Comparison of ENCODE assay signal across 8 cellular contexts in the genomic region with DNA sequence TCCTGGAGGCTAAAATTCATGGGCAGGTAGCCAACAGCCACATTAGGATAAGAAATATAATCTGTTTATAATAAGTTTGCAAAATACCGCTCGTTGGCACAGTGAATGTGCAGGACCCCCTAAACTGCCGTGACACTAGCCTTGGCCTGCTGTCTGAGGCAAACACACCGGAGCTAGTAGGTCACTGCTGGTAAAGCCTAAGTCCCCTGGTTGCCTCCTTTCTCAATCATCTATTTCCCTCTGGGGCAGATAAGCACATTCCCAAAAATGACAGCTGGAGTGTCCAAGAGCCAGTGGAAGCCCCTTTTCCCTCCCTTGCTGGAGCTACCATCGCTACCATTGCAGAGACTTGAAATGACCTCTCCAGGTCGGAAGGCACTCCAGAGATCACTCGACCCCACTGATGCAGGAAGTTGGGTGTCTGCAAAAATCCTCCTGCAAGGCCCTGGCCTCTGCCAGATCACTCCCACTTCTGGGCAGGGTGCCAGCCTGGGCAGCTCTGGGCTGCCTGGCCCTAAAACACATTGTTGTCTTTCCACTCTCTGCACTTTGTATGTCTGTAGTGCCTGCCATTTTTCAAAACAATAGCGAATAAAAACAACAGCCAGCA.
DNase-seq lines count a peak whose midpoint lies in the region; ATAC-seq, FAIRE-seq and TF ChIP-seq lines count a peak whose summit lies in the region.
"Not testable (repeated sequence)": the region's sequence is repeated elsewhere in the genome, so short reads cannot be mapped to it uniquely, and the experiment has no call there.

No MANE protein-coding gene starts in this region.

- not testable (repeated sequence) for H3K27me3 ChIP-seq in PC-3 (ENCODE audit: low read length); K562 (ENCODE audit: control insufficient read depth in 2 of 2, insufficient read depth in 2 of 2, low read length in 2 of 2); heart right ventricle; lower lobe of right lung (ENCODE audit: low read depth)

- TF ChIP-seq POLR2A in K562 (conservative IDR thresholded peaks at IDR 0.05), result not testable (repeated sequence)

- not testable (repeated sequence) for H2AFZ ChIP-seq in PC-3 (ENCODE audit: low read length); K562 (ENCODE audit: low read depth, low read length)

- not testable (repeated sequence) for TF ChIP-seq EP300 in K562 (IDR thresholded peaks at IDR 0.05; ENCODE audit: low read length)

- H3K79me2 ChIP-seq in PC-3 (ENCODE audit: low read length); K562 (ENCODE audit: control insufficient read depth, insufficient read depth, low read length): not testable (repeated sequence)

- in situ Hi-C loops in K562 (cut with MboI), result not testable (repeated sequence)

- H3K27ac ChIP-seq in PC-3 (ENCODE audit: low read length); K562 (ENCODE audit: extremely low read depth, low read depth, low read length); lower lobe of right lung: not testable (repeated sequence)
- H3K27ac ChIP-seq in heart right ventricle, result peak overlapping the region in 1 of 10 donors; percentile 41

- H4K20me1 ChIP-seq in PC-3 (ENCODE audit: low read length); K562 (replicated peaks; ENCODE audit: control insufficient read depth, insufficient read depth, low read length): not testable (repeated sequence)

- not testable (repeated sequence) for H3K9ac ChIP-seq in PC-3 (ENCODE audit: low read length); K562 (ENCODE audit: insufficient read depth in 1 of 2, low read depth in 2 of 2, low read length in 2 of 2)

- TF ChIP-seq RAD21 in K562 (CRISPR knock-in tag; conservative IDR thresholded peaks at IDR 0.05 in 1 of 2, IDR thresholded peaks at IDR 0.05 in 1 of 2), result not testable (repeated sequence)

- CTCF ChIA-PET in PC-3 (lab: Charles Lee); K562 (lab: Yijun Ruan, JAX; ENCODE audit: low intra/inter-chr PET ratio): not testable (repeated sequence)

- not testable (repeated sequence) for H3K4me3 ChIP-seq in PC-3 (ENCODE audit: low read length); K562; heart right ventricle; lower lobe of right lung

- H3K4me2 ChIP-seq in PC-3 (ENCODE audit: low read length); K562 (ENCODE audit: insufficient read depth, low read length): not testable (repeated sequence)

- DNase-seq in H4 (ENCODE audit: low spot score) (peak; percentile 7), heart right ventricle (peak; percentile 75 to 83), lower lobe of right lung (peak; percentile 87), renal cortical epithelial cell (ENCODE audit: low read depth) (peak; percentile 56), ureter (ENCODE audit: low spot score) (peak; percentile 90)
- DNase-seq in PC-3; K562 (ENCODE audit: extremely low read depth in 1 of 4, low spot score in 3 of 4): not testable (repeated sequence)

- TF ChIP-seq CTCF in PC-3 (conservative IDR thresholded peaks at IDR 0.05; ENCODE audit: low read depth, low read length); K562 (IDR thresholded peaks at IDR 0.05 in 2 of 3, conservative IDR thresholded peaks at IDR 0.05 in 1 of 3; ENCODE audit: insufficient read depth in 2 of 3, low read depth in 1 of 3, low read length in 3 of 3); heart right ventricle (IDR thresholded peaks at IDR 0.05); lower lobe of right lung (IDR thresholded peaks at IDR 0.05): not testable (repeated sequence)

- not testable (repeated sequence) for H3K36me3 ChIP-seq in PC-3 (ENCODE audit: low read depth, low read length); K562 (ENCODE audit: control insufficient read depth, insufficient read depth, low read length); heart right ventricle; lower lobe of right lung

- not testable (repeated sequence) for H3K9me1 ChIP-seq in K562 (ENCODE audit: control insufficient read depth, insufficient read depth, low read length)

- not testable (repeated sequence) for H3K4me1 ChIP-seq in PC-3 (ENCODE audit: insufficient read depth, low read length); K562 (replicated peaks in 1 of 2; ENCODE audit: control insufficient read depth in 2 of 2, insufficient read depth in 2 of 2, low read length in 2 of 2); lower lobe of right lung
- peaks cover 0 to 19% (median 5%) of the 10 kb centered on the region in 9 donors for H3K4me1 ChIP-seq in heart right ventricle

- not testable (repeated sequence) for H3F3A ChIP-seq in PC-3 (ENCODE audit: low read length, unreplicated experiment)

- ATAC-seq in PC-3, result peak; percentile 98
- ATAC-seq in K562, result peak; percentile 56
- ATAC-seq in esophagus mucosa, result peak; percentile 94
- ATAC-seq in heart right ventricle, result peak; percentile 80 to 89 (median 88)
- peak; percentile 88 to 91 for ATAC-seq in lower lobe of right lung

- H3K9me3 ChIP-seq in PC-3 (ENCODE audit: low read length); K562 (replicated peaks; ENCODE audit: control insufficient read depth, insufficient read depth, low read depth, low read length); lower lobe of right lung: not testable (repeated sequence)
- peaks cover 0 to 16% (median 0%) of the 10 kb centered on the region in 11 donors for H3K9me3 ChIP-seq in heart right ventricle

- intact Hi-C loops in PC-3 (cut with micrococcal nuclease); K562 (cut with micrococcal nuclease); heart right ventricle (cut with DNase I); lower lobe of right lung (cut with DNase I): not testable (repeated sequence)

- not testable (repeated sequence) for FAIRE-seq in K562 (lab: Jason Lieb, UNC)

- POLR2A ChIA-PET in PC-3 (lab: Charles Lee; ENCODE audit: unreplicated experiment); K562 (lab: Yijun Ruan, JAX): not testable (repeated sequence)

- BruUV-seq in PC-3 (replicated peaks; lab: Mats Ljungman, UMichigan); K562 (replicated peaks; lab: Mats Ljungman, UMichigan): not testable (repeated sequence)

- not testable (repeated sequence) for H3K9me2 ChIP-seq in PC-3 (replicated peaks; ENCODE audit: low read length)

- 33% methylated on average over 1 of the region's 8 CpGs for WGBS in K562 (ENCODE audit: insufficient coverage, low coverage, missing lambda C conversion rate)
- WGBS in heart right ventricle, 2 donors, result 11 to 16% methylated on average over 5 to 7 of the region's 8 CpGs
